Comparison of ENCODE assay signal across 10 cellular contexts in genomic region chr3:149579838-149580542, GRCh38.
DNase-seq lines count a peak whose midpoint lies in the region; ATAC-seq and TF ChIP-seq lines count a peak whose summit lies in the region.
"Had no signal": no experiment of that assay in that cellular context is flagged by ENCODE, and none has a peak within 500 bp of the region (broad histone marks: within the 10 kb centered on the region; RNA-seq: fewer than 3 reads in every experiment).

No MANE protein-coding gene starts in this region.

- H3K27ac Mint-ChIP-seq in osteocyte (ENCODE audit: unreplicated experiment) = peak overlapping the region; percentile 95

- no peak for TF ChIP-seq CTCF in osteocyte (IDR thresholded peaks at IDR 0.05)

- H3K4me3 Mint-ChIP-seq in osteocyte (ENCODE audit: unreplicated experiment) = peak overlapping the region; percentile 22

- no peaks in the 10 kb centered on the region for H3K27me3 ChIP-seq in adipocyte (replicated peaks; ENCODE audit: control insufficient read depth, insufficient read depth, low read length)

- H3K4me3 ChIP-seq in adipocyte (ENCODE audit: low read length) = no peak overlapping the region
- H3K4me3 ChIP-seq: lung had no signal

- peak; percentile 59 for DNase-seq in adipocyte (ENCODE audit: low read depth)
- DNase-seq in osteocyte (ENCODE audit: extremely low spot score, unreplicated experiment) = no peak
- no peak for DNase-seq in cardiac septum (ENCODE audit: low spot score)
- no peak for DNase-seq in NCI-H748 treated with DMSO at 0.1 percent for 48 hours (lab: John Stamatoyannopoulos, UW)
- no peak for DNase-seq in NCI-H345 treated with DMSO at 0.1 percent for 48 hours (lab: John Stamatoyannopoulos, UW; ENCODE audit: unreplicated experiment)
- DNase-seq: NCI-H526 treated with DMSO at 0.1 percent for 48 hours had no signal

- H3K4me1 ChIP-seq in adipocyte (ENCODE audit: control insufficient read depth, insufficient read depth, low read length) = peaks cover 90% of the 10 kb centered on the region

- H3K9me3 Mint-ChIP-seq in osteocyte (ENCODE audit: unreplicated experiment) = no peaks in the 10 kb centered on the region

- ATAC-seq in GM18502 (IDR thresholded peaks at IDR 0.05; ENCODE audit: poor library complexity, unreplicated experiment) (peak; percentile 70), HG02973 (IDR thresholded peaks at IDR 0.05; ENCODE audit: unreplicated experiment) (peak; percentile 68), HG03196 (IDR thresholded peaks at IDR 0.05; ENCODE audit: unreplicated experiment) (no peak)

- intact Hi-C loops in cardiac septum (cut with DNase I) = loop anchor here (5.0 kb wide), 2 partner anchors 37 to 48 kb away; no protein-coding TSS in a partner anchor

- no peaks in the 10 kb centered on the region for H3K36me3 Mint-ChIP-seq in osteocyte (ENCODE audit: unreplicated experiment)

- H3K27me3 Mint-ChIP-seq in osteocyte (ENCODE audit: unreplicated experiment) = no peaks in the 10 kb centered on the region

- no peaks in the 10 kb centered on the region for H3K9me3 ChIP-seq in adipocyte (ENCODE audit: control insufficient read depth, low read length)

- H3K4me1 Mint-ChIP-seq in osteocyte (ENCODE audit: unreplicated experiment) = peaks cover 86% of the 10 kb centered on the region

- H3K9ac ChIP-seq in adipocyte (ENCODE audit: low read length) = peak overlapping the region; percentile 55

- no peaks in the 10 kb centered on the region for H3K36me3 ChIP-seq in adipocyte (ENCODE audit: control insufficient read depth, insufficient read depth, low read length, severe bottlenecking)
